Comparison of ENCODE assay signal across 9 cellular contexts in the genomic region with DNA sequence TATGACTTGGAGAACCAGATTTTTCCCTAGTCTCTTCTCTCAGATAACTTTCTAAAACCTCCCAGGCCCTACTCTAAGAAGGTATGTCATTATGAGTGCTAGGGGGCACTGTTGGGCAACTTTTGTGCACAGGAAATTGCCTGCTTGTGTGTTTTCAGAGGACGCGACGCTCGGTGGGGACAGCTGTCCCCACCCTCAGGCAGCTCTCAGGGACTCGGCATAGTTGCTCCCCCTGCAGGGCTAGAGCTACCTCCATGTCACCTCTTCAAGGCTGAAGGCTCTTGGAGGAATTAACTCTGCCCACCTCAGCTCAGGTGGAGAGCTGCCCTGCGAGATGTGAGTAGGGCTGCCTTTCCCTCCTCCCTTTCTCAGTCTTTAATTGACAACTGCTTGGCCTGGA. TPM values are rescaled to one million over a fixed set of nuclear protein-coding genes. Genes with fewer than 3 reads are reported as not detected.
DNase-seq lines count a peak whose midpoint lies in the region; ATAC-seq, FAIRE-seq and TF ChIP-seq lines count a peak whose summit lies in the region.
"Had no signal": no experiment of that assay in that cellular context is flagged by ENCODE, and none has a peak within 500 bp of the region (broad histone marks: within the 10 kb centered on the region; RNA-seq: fewer than 3 reads in every experiment).

No MANE protein-coding gene starts in this region.

- no peak overlapping the region for H4K12ac ChIP-seq in trophoblast cell (ENCODE audit: low read depth, low read length)

- H3K14ac ChIP-seq in trophoblast cell (ENCODE audit: low read length), result no peak overlapping the region

- no peak overlapping the region for H3K4me2 ChIP-seq in trophoblast cell (ENCODE audit: low read length)

- no peak overlapping the region for H3K23ac ChIP-seq in trophoblast cell (ENCODE audit: low read length)

- POLR2A ChIA-PET in AG04449 (lab: Yijun Ruan, JAX), result interaction anchor here (0.6 kb wide), 1 partner anchor 263 kb away, joined by 3 read pairs; no protein-coding TSS in a partner anchor

- H3K4me3 ChIP-seq in AG04449 (ENCODE audit: low read depth, low read length), result no peak overlapping the region
- no peak overlapping the region for H3K4me3 ChIP-seq in trophoblast cell (ENCODE audit: low read depth, low read length)

- H2AFZ ChIP-seq in trophoblast cell (ENCODE audit: insufficient read depth, low read length, poor library complexity), result no peak overlapping the region

- H3K79me1 ChIP-seq in trophoblast cell (ENCODE audit: low read length), result no peaks in the 10 kb centered on the region

- no peak for TF ChIP-seq POLR2A in GM12892 (IDR thresholded peaks at IDR 0.05; ENCODE audit: low read depth, low read length)

- peak; percentile 59 for TF ChIP-seq CTCF in AG04449 (IDR thresholded peaks at IDR 0.05; ENCODE audit: insufficient read depth, low read length, missing control alignments)

- H3K36me3 ChIP-seq in trophoblast cell (ENCODE audit: control insufficient read depth in 1 of 2, insufficient read depth in 2 of 2, low read length in 2 of 2), result no peaks in the 10 kb centered on the region

- H4K8ac ChIP-seq in trophoblast cell (ENCODE audit: low read depth, low read length), result no peak overlapping the region

- WGBS in trophoblast cell (ENCODE audit: extremely low coverage, insufficient coverage, insufficient read length), result no CpG with 5 or more reads among the region's 6 CpGs

- H3K27me3 ChIP-seq in trophoblast cell (ENCODE audit: insufficient read depth, low read length), result peaks cover 9% of the 10 kb centered on the region

- H2BK5ac ChIP-seq in trophoblast cell (ENCODE audit: low read depth, low read length, poor library complexity), result no peak overlapping the region

- H3K9ac ChIP-seq in trophoblast cell (ENCODE audit: low read length), result no peak overlapping the region

- no peak overlapping the region for H2BK12ac ChIP-seq in trophoblast cell (ENCODE audit: low read length)

- CTCF ChIA-PET in AG04449 (lab: Yijun Ruan, JAX), result interaction anchor here (0.6 to 37.5 kb wide), 20 partner anchors 10 to 370 kb away, joined by 3 to 2422 read pairs (median 6); a partner anchor contains a TSS

- H3K9me3 ChIP-seq in trophoblast cell (ENCODE audit: insufficient read depth, low read depth, low read length), result peaks cover 2% of the 10 kb centered on the region

- H3K4me1 ChIP-seq in trophoblast cell (ENCODE audit: control insufficient read depth in 1 of 2, insufficient read depth in 2 of 2, low read length in 2 of 2), result no peaks in the 10 kb centered on the region

- ATAC-seq in HG03521 (IDR thresholded peaks at IDR 0.05; ENCODE audit: unreplicated experiment), result peak; percentile 56
- peak; percentile 19 for ATAC-seq in esophagus mucosa
- no peak for ATAC-seq in GM18873 (IDR thresholded peaks at IDR 0.05; ENCODE audit: low FRiP score, unreplicated experiment)

- no peak overlapping the region for H4K91ac ChIP-seq in trophoblast cell (ENCODE audit: low read depth, low read length)

- no peak overlapping the region for H3K27ac ChIP-seq in trophoblast cell (ENCODE audit: low read depth, low read length)

- H3K18ac ChIP-seq in trophoblast cell (ENCODE audit: low read length), result no peak overlapping the region

- FAIRE-seq in GM12892 (lab: Jason Lieb, UNC), result peak; percentile 88

- H2AK5ac ChIP-seq in trophoblast cell (ENCODE audit: low read length), result no peak overlapping the region

- no peak overlapping the region for H3K4ac ChIP-seq in trophoblast cell (ENCODE audit: low read depth, low read length)

- H2BK120ac ChIP-seq in trophoblast cell (ENCODE audit: insufficient read depth, low read length, poor library complexity), result no peak overlapping the region

- H3K79me2 ChIP-seq in trophoblast cell (ENCODE audit: control insufficient read depth, insufficient read depth, low read length, poor library complexity), result no peaks in the 10 kb centered on the region

- DNase-seq in AG04449 (ENCODE audit: low read depth, low spot score) (no peak), GM12892 (ENCODE audit: insufficient read length) (peak; percentile 54), NCI-H748 (lab: John Stamatoyannopoulos, UW; ENCODE audit: unreplicated experiment) (peak; percentile 92), trophoblast cell (peak; percentile 39 to 63)
- DNase-seq in activated CD4-positive, alpha-beta T cell treated with anti-CD3 and anti-CD28 coated beads, Interleukin-2, amount 50 U/mL, for 48 hours, result peak; percentile 52 to 57

RNA-seq across cellular contexts. Expression of a gene that starts 10.2 kb away (rescaled TPM):
- 0.15 TPM for polyA plus RNA-seq in GM12892 (2012; ENCODE audit: missing spikeins)
- not detected for total RNA-seq in esophagus mucosa
- polyA plus RNA-seq in trophoblast cell (2013), result not detected in 2 replicates

RNA-seq across cellular contexts. Expression of a gene that starts 15.2 kb away (rescaled TPM):
- polyA plus RNA-seq in GM12892 (2012; ENCODE audit: missing spikeins), result not detected
- total RNA-seq in esophagus mucosa, result not detected
- polyA plus RNA-seq in trophoblast cell (2013), result not detected in 2 replicates
- total RNA-seq: lower leg skin had no signal
